19 cellular contexts compared by ENCODE assay signal in the genomic region with DNA sequence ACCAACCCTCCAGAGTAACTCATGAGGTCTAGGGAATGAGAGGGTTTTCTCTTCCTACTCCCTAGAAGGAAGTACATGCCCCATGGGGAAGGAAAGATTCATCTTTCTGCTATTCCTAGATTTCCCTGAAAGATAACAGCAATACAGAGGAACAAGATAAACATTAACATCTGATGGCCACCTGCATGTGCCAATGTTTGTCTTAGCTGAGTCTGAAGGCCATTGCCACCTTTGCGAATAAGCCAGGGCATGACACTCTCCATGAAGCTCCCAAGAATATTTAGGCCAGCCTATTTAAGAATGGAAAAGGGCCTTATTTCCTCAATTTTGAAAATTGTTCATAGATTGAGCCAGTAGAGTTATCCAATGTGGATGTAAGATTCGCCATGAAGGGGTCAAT. TPM values are rescaled to one million over a fixed set of nuclear protein-coding genes. Genes with fewer than 3 reads are reported as not detected.
"Had no signal": no experiment of that assay in that cellular context is flagged by ENCODE, and none has a peak within 500 bp of the region (broad histone marks: within the 10 kb centered on the region; RNA-seq: fewer than 3 reads in every experiment).

No MANE protein-coding gene starts in this region.

- H3K9me3 Mint-ChIP-seq: dendritic cell treated with granulocyte-macrophage colony-stimulating factor and Interleukin-4, amounts not matched to agents 40 ng/mL and 50 ng/mL, for 4 days; naive thymus-derived CD8-positive, alpha-beta T cell had no signal

- H3K27ac Mint-ChIP-seq: dendritic cell treated with granulocyte-macrophage colony-stimulating factor and Interleukin-4, amounts not matched to agents 40 ng/mL and 50 ng/mL, for 4 days; naive thymus-derived CD8-positive, alpha-beta T cell; type B pancreatic cell had no signal

- H3K27me3 ChIP-seq: foreskin keratinocyte, right atrium auricular region, suprapubic skin, thyroid gland, uterus had no signal

- H3K27ac ChIP-seq: foreskin keratinocyte, suprapubic skin had no signal

- H3K4me1 Mint-ChIP-seq: neural crest cell had no signal

- H3K4me2 ChIP-seq: smooth muscle cell had no signal

- H3K4me1 ChIP-seq: foreskin keratinocyte, suprapubic skin, uterus had no signal

- H3K36me3 Mint-ChIP-seq: naive thymus-derived CD8-positive, alpha-beta T cell; type B pancreatic cell had no signal

- ATAC-seq: foreskin keratinocyte; naive thymus-derived CD8-positive, alpha-beta T cell had no signal

- H3K36me3 ChIP-seq: right atrium auricular region, suprapubic skin, thyroid gland, uterus had no signal

- DNase-seq: foreskin keratinocyte; head of caudate nucleus; hypothalamus; kidney glomerular epithelial cell; naive thymus-derived CD8-positive, alpha-beta T cell; posterior cingulate gyrus; stimulated activated CD4-positive, alpha-beta T cell treated with anti-CD3 and anti-CD28 coated beads, Interleukin-2, amount 100 ng/mL, for 48 hours; stimulated activated naive CD4-positive, alpha-beta T cell treated with Interleukin-2 at 50 U/mL for 16 hours had no signal

- H3K4me3 ChIP-seq: mucosa of descending colon, right atrium auricular region, smooth muscle cell, suprapubic skin, thyroid gland, uterus had no signal

- FAIRE-seq: colon, islet of Langerhans had no signal

- H3K4me3 Mint-ChIP-seq: dendritic cell treated with granulocyte-macrophage colony-stimulating factor and Interleukin-4, amounts not matched to agents 40 ng/mL and 50 ng/mL, for 4 days; naive thymus-derived CD8-positive, alpha-beta T cell; neural crest cell; type B pancreatic cell had no signal

- H3K27me3 Mint-ChIP-seq: type B pancreatic cell had no signal

- H3K9me3 ChIP-seq: mucosa of descending colon, right atrium auricular region, suprapubic skin, thyroid gland, uterus had no signal

RNA-seq across cellular contexts. Expression of gene IGF1, which starts 26.0 kb away (rescaled TPM):
- total RNA-seq: foreskin keratinocyte, neural crest cell had no signal
- polyA plus RNA-seq: foreskin keratinocyte; naive thymus-derived CD8-positive, alpha-beta T cell had no signal
